19 cellular contexts compared by ENCODE assay signal in the genomic region with DNA sequence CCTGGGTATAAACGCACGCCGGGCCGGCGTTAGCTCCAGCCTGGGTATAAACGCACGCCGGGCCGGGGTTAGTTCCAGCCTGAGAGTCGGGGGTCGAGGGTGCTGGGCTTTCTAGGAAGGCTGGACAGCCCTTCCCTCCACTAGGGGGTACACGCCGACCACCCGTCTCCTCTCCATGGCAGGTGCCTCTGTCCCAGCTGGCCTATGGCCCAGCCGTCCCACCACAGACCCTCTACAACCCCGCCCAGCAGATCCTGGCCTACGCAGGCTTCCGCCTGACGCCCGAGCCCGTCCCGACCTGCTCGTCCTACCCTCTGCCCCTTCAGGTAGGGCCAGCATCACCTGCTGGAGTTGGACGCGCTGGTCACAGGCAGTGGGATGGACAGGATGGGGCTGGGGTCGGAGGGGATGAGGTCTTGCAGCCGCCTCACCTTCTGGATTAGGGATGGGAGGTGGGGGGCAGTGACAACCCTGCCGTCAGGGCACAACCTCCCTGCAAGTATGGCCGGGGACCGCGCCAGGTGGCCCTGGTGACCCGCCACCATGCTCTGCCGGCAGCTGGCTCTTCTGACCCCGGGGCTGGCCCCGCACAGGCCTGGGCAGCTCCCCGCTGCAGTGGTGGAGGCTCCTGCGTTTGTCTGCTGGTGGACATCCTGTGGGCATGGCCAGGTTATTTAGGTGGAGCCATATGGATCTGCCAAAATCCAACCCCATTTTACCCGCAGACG. TPM values are rescaled to one million over a fixed set of nuclear protein-coding genes. Genes with fewer than 3 reads are reported as not detected.
DNase-seq lines count a peak whose midpoint lies in the region; ATAC-seq and TF ChIP-seq lines count a peak whose summit lies in the region.
"Had no signal": no experiment of that assay in that cellular context is flagged by ENCODE, and none has a peak within 500 bp of the region (broad histone marks: within the 10 kb centered on the region; RNA-seq: fewer than 3 reads in every experiment).

No MANE protein-coding gene starts in this region.

- H3K9me2 ChIP-seq in GM23338 (ENCODE audit: insufficient read depth) = no peaks in the 10 kb centered on the region

- H3K9me3 ChIP-seq in right cardiac atrium (ENCODE audit: control insufficient read depth, low read length) = no peaks in the 10 kb centered on the region
- no peaks in the 10 kb centered on the region for H3K9me3 ChIP-seq in effector memory CD4-positive, alpha-beta T cell (ENCODE audit: control insufficient read depth, low read length)

- H2AFZ ChIP-seq in GM23338 = no peak overlapping the region

- H3K4me1 Mint-ChIP-seq in CD14-positive monocyte = no peaks in the 10 kb centered on the region
- no peaks in the 10 kb centered on the region for H3K4me1 Mint-ChIP-seq in GM23338

- H3K36me3 ChIP-seq in GM23338 (ENCODE audit: insufficient read depth) = no peaks in the 10 kb centered on the region
- H3K36me3 ChIP-seq in effector memory CD4-positive, alpha-beta T cell (ENCODE audit: control insufficient read depth, insufficient read depth, low read length) = no peaks in the 10 kb centered on the region
- H3K36me3 ChIP-seq: HAP-1 had no signal

- no peaks in the 10 kb centered on the region for H3K79me2 ChIP-seq in GM23338 (replicated peaks; ENCODE audit: insufficient read depth)

- H3F3A ChIP-seq in GM23338 (replicated peaks; ENCODE audit: low read depth) = no peaks in the 10 kb centered on the region

- intact Hi-C loops in CD14-positive monocyte (cut with micrococcal nuclease) (no loop called here), right cardiac atrium (cut with DNase I) (no loop called here), sciatic nerve (cut with DNase I) (no loop called here)

- peak overlapping the region in 1 of 7 donors; percentile 50 for H3K27ac Mint-ChIP-seq in CD14-positive monocyte
- no peak overlapping the region for H3K27ac Mint-ChIP-seq in GM23338
- H3K27ac Mint-ChIP-seq: CD4-positive, alpha-beta T cell had no signal

- no peaks in the 10 kb centered on the region for H3K36me3 Mint-ChIP-seq in CD14-positive monocyte
- H3K36me3 Mint-ChIP-seq in GM23338 (ENCODE audit: low read depth) = peaks cover 9% of the 10 kb centered on the region; the same call in 2 of the 3 replicates

- H3K4me3 ChIP-seq in GM23338 (no peak overlapping the region), right cardiac atrium (ENCODE audit: low read length) (no peak overlapping the region)
- no peak overlapping the region for H3K4me3 ChIP-seq in effector memory CD4-positive, alpha-beta T cell (ENCODE audit: insufficient read depth, low read depth, low read length, poor library complexity, severe bottlenecking)
- H3K4me3 ChIP-seq: HAP-1 had no signal

- H3K4me2 ChIP-seq in GM23338 = no peak overlapping the region
- H3K4me2 ChIP-seq: KMS-11 had no signal

- 91% methylated on average over 39 of the region's 39 CpGs for WGBS in right cardiac atrium

- no peaks in the 10 kb centered on the region for H3K27me3 ChIP-seq in GM23338 (ENCODE audit: insufficient read depth)
- no peaks in the 10 kb centered on the region for H3K27me3 ChIP-seq in right cardiac atrium (ENCODE audit: control insufficient read depth, insufficient read depth)
- H3K27me3 ChIP-seq in effector memory CD4-positive, alpha-beta T cell (replicated peaks; ENCODE audit: control insufficient read depth, insufficient read depth, low read length, poor library complexity, severe bottlenecking) = no peaks in the 10 kb centered on the region

- DNase-seq in CD14-positive monocyte (ENCODE audit: low spot score) (peak; percentile 22), GM23338 (ENCODE audit: low spot score) (peak; percentile 45), right cardiac atrium (peak in 2 of 3 donors; percentile 40 to 49), sciatic nerve (ENCODE audit: low spot score) (peak; percentile 56), omental fat pad (ENCODE audit: low spot score) (no peak)
- no peak for DNase-seq in effector memory CD4-positive, alpha-beta T cell
- DNase-seq: CD4-positive, alpha-beta T cell; COR-L47; DMS79 treated with DMSO at 0.1 percent for 48 hours; NCI-H1092 treated with DMSO at 0.1 percent for 48 hours; NCI-H146; NCI-H2029; NCI-H2227 treated with DMSO at 0.1 percent for 48 hours; NCI-H510A; SHP77 had no signal

- peaks cover 0 to 6% (median 0%) of the 10 kb centered on the region in 3 donors for H3K27me3 Mint-ChIP-seq in CD14-positive monocyte (ENCODE audit: low read depth in 3 of 3)
- peaks cover 12% of the 10 kb centered on the region for H3K27me3 Mint-ChIP-seq in GM23338 (ENCODE audit: insufficient read depth, low read depth, poor library complexity)
- H3K27me3 Mint-ChIP-seq: CD4-positive, alpha-beta T cell had no signal

- ATAC-seq in GM23338 (peak; percentile 10; the same call in 2 of the 3 replicates), right cardiac atrium (no peak), sciatic nerve (no peak), HG03571 (IDR thresholded peaks at IDR 0.05; ENCODE audit: unreplicated experiment) (no peak), omental fat pad (ENCODE audit: low FRiP score) (no peak)

- no peaks in the 10 kb centered on the region for H4K20me1 ChIP-seq in GM23338 (replicated peaks; ENCODE audit: insufficient read depth)

- H3K27ac ChIP-seq in GM23338 (ENCODE audit: low read depth) (no peak overlapping the region), right cardiac atrium (ENCODE audit: low read length) (no peak overlapping the region)
- H3K27ac ChIP-seq in effector memory CD4-positive, alpha-beta T cell (ENCODE audit: insufficient read depth, low read length, poor library complexity, severe bottlenecking) = no peak overlapping the region
- H3K27ac ChIP-seq: KMS-11 had no signal

- H3K4me1 ChIP-seq in GM23338 (ENCODE audit: insufficient read depth) (no peaks in the 10 kb centered on the region), right cardiac atrium (ENCODE audit: control insufficient read depth, insufficient read depth, low read length) (peaks cover 2% of the 10 kb centered on the region)
- H3K4me1 ChIP-seq in effector memory CD4-positive, alpha-beta T cell (ENCODE audit: control insufficient read depth, insufficient read depth, low read length, poor library complexity, severe bottlenecking) = no peaks in the 10 kb centered on the region
- H3K4me1 ChIP-seq: HAP-1 had no signal

- H3K9me3 Mint-ChIP-seq in CD14-positive monocyte = peaks cover 28 to 54% (median 44%) of the 10 kb centered on the region in 7 donors
- H3K9me3 Mint-ChIP-seq in GM23338 = peaks cover 18% of the 10 kb centered on the region
- H3K9me3 Mint-ChIP-seq: CD4-positive, alpha-beta T cell had no signal

- TF ChIP-seq CTCF in CD14-positive monocyte (IDR thresholded peaks at IDR 0.05) = no peak
- TF ChIP-seq CTCF in GM23338 (conservative IDR thresholded peaks at IDR 0.05; ENCODE audit: low read depth in 2 of 2) = peak in 1 of 2 experiments; percentile 21; a peak in 1 of 4 replicates
- TF ChIP-seq CTCF in omental fat pad (IDR thresholded peaks at IDR 0.05) = no peak

- H3K4me3 Mint-ChIP-seq in CD14-positive monocyte (no peak overlapping the region), GM23338 (no peak overlapping the region)
- H3K4me3 Mint-ChIP-seq: CD4-positive, alpha-beta T cell had no signal

TF ChIP-seq in GM23338, 12 proteins besides CTCF, POLR2A, EP300 and RAD21 (continues in another document):
- TF ChIP-seq NANOG (IDR thresholded peaks at IDR 0.05; ENCODE audit: borderline replicate concordance) = no peak
- TF ChIP-seq, protein P1, sequence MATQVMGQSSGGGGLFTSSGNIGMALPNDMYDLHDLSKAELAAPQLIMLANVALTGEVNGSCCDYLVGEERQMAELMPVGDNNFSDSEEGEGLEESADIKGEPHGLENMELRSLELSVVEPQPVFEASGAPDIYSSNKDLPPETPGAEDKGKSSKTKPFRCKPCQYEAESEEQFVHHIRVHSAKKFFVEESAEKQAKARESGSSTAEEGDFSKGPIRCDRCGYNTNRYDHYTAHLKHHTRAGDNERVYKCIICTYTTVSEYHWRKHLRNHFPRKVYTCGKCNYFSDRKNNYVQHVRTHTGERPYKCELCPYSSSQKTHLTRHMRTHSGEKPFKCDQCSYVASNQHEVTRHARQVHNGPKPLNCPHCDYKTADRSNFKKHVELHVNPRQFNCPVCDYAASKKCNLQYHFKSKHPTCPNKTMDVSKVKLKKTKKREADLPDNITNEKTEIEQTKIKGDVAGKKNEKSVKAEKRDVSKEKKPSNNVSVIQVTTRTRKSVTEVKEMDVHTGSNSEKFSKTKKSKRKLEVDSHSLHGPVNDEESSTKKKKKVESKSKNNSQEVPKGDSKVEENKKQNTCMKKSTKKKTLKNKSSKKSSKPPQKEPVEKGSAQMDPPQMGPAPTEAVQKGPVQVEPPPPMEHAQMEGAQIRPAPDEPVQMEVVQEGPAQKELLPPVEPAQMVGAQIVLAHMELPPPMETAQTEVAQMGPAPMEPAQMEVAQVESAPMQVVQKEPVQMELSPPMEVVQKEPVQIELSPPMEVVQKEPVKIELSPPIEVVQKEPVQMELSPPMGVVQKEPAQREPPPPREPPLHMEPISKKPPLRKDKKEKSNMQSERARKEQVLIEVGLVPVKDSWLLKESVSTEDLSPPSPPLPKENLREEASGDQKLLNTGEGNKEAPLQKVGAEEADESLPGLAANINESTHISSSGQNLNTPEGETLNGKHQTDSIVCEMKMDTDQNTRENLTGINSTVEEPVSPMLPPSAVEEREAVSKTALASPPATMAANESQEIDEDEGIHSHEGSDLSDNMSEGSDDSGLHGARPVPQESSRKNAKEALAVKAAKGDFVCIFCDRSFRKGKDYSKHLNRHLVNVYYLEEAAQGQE (IDR thresholded peaks at IDR 0.05; ENCODE audit: unreplicated experiment) = no peak
- TF ChIP-seq STAT1 (IDR thresholded peaks at IDR 0.05; ENCODE audit: unreplicated experiment) = no peak
- no peak for TF ChIP-seq ZNF114 (CRISPR knock-in tag; IDR thresholded peaks at IDR 0.05)
- TF ChIP-seq EZH2phosphoT487 (IDR thresholded peaks at IDR 0.05; ENCODE audit: unreplicated experiment) = no peak

RNA-seq across cellular contexts. Expression of gene TMEM255B, which starts 45.8 kb away (rescaled TPM):
- polyA plus RNA-seq in CD14-positive monocyte (1 to 10 TPM; 5.9 to 7.5 TPM), GM23338 (2016; fragmentation: Nextera tagmentation; extraction: Ambion mirVana) (4.0 and 4.4 TPM in 2 replicates), right cardiac atrium (7.8 TPM)
- total RNA-seq in GM23338 (2014; rRNA removed; shearing (Covaris generic)) = 0.69 and 0.82 TPM in 2 replicates
- total RNA-seq in right cardiac atrium (1 to 10 TPM; 6.2 to 9.9 (median 8.8) TPM), sciatic nerve (34.8 TPM), omental fat pad (10 to 100 TPM in 2 of 4 donors, 1 to 10 TPM in 2; 2.7 to 19.1 (median 11.7) TPM)

RNA-seq across cellular contexts. Expression of gene GAS6, which starts 59.0 kb away (rescaled TPM):
- 1 to 10 TPM; 1.8 to 1.9 TPM for polyA plus RNA-seq in CD14-positive monocyte
- total RNA-seq in GM23338 (2014; rRNA removed; shearing (Covaris generic)) = 18.0 and 21.2 TPM in 2 replicates
- 7.9 and 8.8 TPM in 2 replicates for polyA plus RNA-seq in GM23338 (2016; fragmentation: Nextera tagmentation; extraction: Ambion mirVana)
- 100 to 1,000 TPM; 197 to 213 (median 202) TPM for total RNA-seq in right cardiac atrium
- polyA plus RNA-seq in right cardiac atrium = 273 TPM
- 302 TPM for total RNA-seq in sciatic nerve
- total RNA-seq in omental fat pad = 100 to 1,000 TPM; 129 to 207 (median 164) TPM
- total RNA-seq: OCI-LY7 had no signal

Comparison
In these comparisons a context has a peak if more than half of its experiments do, and no peak if none do; other contexts are left out.
1. DNase-seq: peak in CD14-positive monocyte (single experiment), GM23338 (single experiment), right cardiac atrium (2 of 3) and sciatic nerve (single experiment); none in effector memory CD4-positive, alpha-beta T cell (0 of 3) and omental fat pad (single experiment).